ENCODE assay signal across 8 cellular contexts in genomic region chr6:27126046-27126814, GRCh38.
DNase-seq lines count a peak whose midpoint lies in the region; ATAC-seq and TF ChIP-seq lines count a peak whose summit lies in the region.
"Had no signal": no experiment of that assay in that cellular context is flagged by ENCODE, and none has a peak within 500 bp of the region (broad histone marks: within the 10 kb centered on the region; RNA-seq: fewer than 3 reads in every experiment).

No MANE protein-coding gene starts in this region.

- peak overlapping the region; percentile 71 for H2AFZ ChIP-seq in DND-41 (ENCODE audit: low read depth, low read length)

- H3K36me3 ChIP-seq in DND-41 (ENCODE audit: insufficient read depth, low read length) (no peaks in the 10 kb centered on the region), skeletal muscle satellite cell (ENCODE audit: insufficient read depth, low read length) (no peaks in the 10 kb centered on the region), gastrocnemius medialis (peaks cover 0 to 3% of the 10 kb centered on the region in 2 donors)
- no peaks in the 10 kb centered on the region for H3K36me3 ChIP-seq in effector memory CD4-positive, alpha-beta T cell (ENCODE audit: control insufficient read depth, insufficient read depth, low read length)

- H3K27me3 Mint-ChIP-seq in WTC11 (ENCODE audit: low read depth): no peaks in the 10 kb centered on the region

- peak overlapping the region; percentile 83 for H3K9ac ChIP-seq in DND-41 (ENCODE audit: low read depth, low read length)
- peak overlapping the region; percentile 79 for H3K9ac ChIP-seq in skeletal muscle satellite cell (ENCODE audit: low read depth, low read length)

- intact Hi-C loops in gastrocnemius medialis (cut with DNase I; ENCODE audit: low total_unique reads): loop anchor here (2.0 kb wide), 2 partner anchors 627 to 769 kb away; no protein-coding TSS in a partner anchor

- CTCF ChIA-PET in WTC11 (lab: Charles Lee): interaction anchor here (0.8 to 1.6 kb wide), 19 partner anchors 9 to 669 kb away, joined by 3 to 11 read pairs (median 4); partner anchors contain the start of gene ZNF184

- H3K9me3 Mint-ChIP-seq in WTC11: no peaks in the 10 kb centered on the region

- peak overlapping the region in 1 of 2 experiments; percentile 44; a peak in 1 of 4 replicates for H3K4me3 ChIP-seq in DND-41 (ENCODE audit: low read depth in 1 of 2, low read length in 2 of 2)
- peak overlapping the region; percentile 40 for H3K4me3 ChIP-seq in effector memory CD4-positive, alpha-beta T cell (ENCODE audit: insufficient read depth, low read depth, low read length, poor library complexity, severe bottlenecking)
- peak overlapping the region; percentile 54 for H3K4me3 ChIP-seq in skeletal muscle satellite cell (ENCODE audit: low read length)
- H3K4me3 ChIP-seq in gastrocnemius medialis: peak overlapping the region in 2 of 4 donors; percentile 43 to 44
- H3K4me3 ChIP-seq: mucosa of descending colon had no signal

- peaks cover 8% of the 10 kb centered on the region for H3K36me3 Mint-ChIP-seq in WTC11

- H3K4me2 ChIP-seq in DND-41 (ENCODE audit: insufficient read depth, low read length): peak overlapping the region; percentile 59
- H3K4me2 ChIP-seq in skeletal muscle satellite cell (ENCODE audit: low read length): peak overlapping the region; percentile 83

- TF ChIP-seq CTCF in DND-41 (IDR thresholded peaks at IDR 0.05; ENCODE audit: borderline replicate concordance, extremely low read depth, low read length, poor library complexity, severe bottlenecking) (no peak), gastrocnemius medialis (IDR thresholded peaks at IDR 0.05 in 4 of 5, conservative IDR thresholded peaks at IDR 0.05 in 1 of 5) (no peak), WTC11 (IDR thresholded peaks at IDR 0.05) (no peak)

- H3K79me2 ChIP-seq in DND-41 (ENCODE audit: insufficient read depth, low read length): peaks cover 25% of the 10 kb centered on the region

- no peak overlapping the region for H3K4me3 Mint-ChIP-seq in WTC11

- no peak overlapping the region for H3K27ac Mint-ChIP-seq in WTC11

- H3K4me1 ChIP-seq in DND-41 (ENCODE audit: insufficient read depth, low read length): peaks cover 58% of the 10 kb centered on the region
- peaks cover 10% of the 10 kb centered on the region for H3K4me1 ChIP-seq in effector memory CD4-positive, alpha-beta T cell (ENCODE audit: control insufficient read depth, insufficient read depth, low read length, poor library complexity, severe bottlenecking)
- H3K4me1 ChIP-seq in skeletal muscle satellite cell (ENCODE audit: control insufficient read depth, insufficient read depth, low read length): peaks cover 15% of the 10 kb centered on the region
- peaks cover 0 to 4% of the 10 kb centered on the region in 2 donors for H3K4me1 ChIP-seq in gastrocnemius medialis

- H3K9me3 ChIP-seq in DND-41 (ENCODE audit: insufficient read depth, low read length, severe bottlenecking) (no peaks in the 10 kb centered on the region), skeletal muscle satellite cell (replicated peaks; ENCODE audit: low read length) (no peaks in the 10 kb centered on the region), gastrocnemius medialis (no peaks in the 10 kb centered on the region)
- no peaks in the 10 kb centered on the region for H3K9me3 ChIP-seq in effector memory CD4-positive, alpha-beta T cell (ENCODE audit: control insufficient read depth, low read length)
- H3K9me3 ChIP-seq: mucosa of descending colon had no signal

- DNase-seq in DND-41 (no peak), NAMALWA (ENCODE audit: low spot score) (peak; percentile 28), gastrocnemius medialis (no peak), WTC11 (ENCODE audit: low spot score) (no peak)
- DNase-seq in effector memory CD4-positive, alpha-beta T cell: no peak

- H3K27ac ChIP-seq in DND-41 (ENCODE audit: low read length) (peak overlapping the region; percentile 97), gastrocnemius medialis (peak overlapping the region in 1 of 4 donors; percentile 18)
- H3K27ac ChIP-seq in effector memory CD4-positive, alpha-beta T cell (ENCODE audit: insufficient read depth, low read length, poor library complexity, severe bottlenecking): peak overlapping the region; percentile 27

- TF ChIP-seq POLR2A in gastrocnemius medialis (IDR thresholded peaks at IDR 0.05): no peak

- no peaks in the 10 kb centered on the region for H4K20me1 ChIP-seq in DND-41 (ENCODE audit: insufficient read depth, low read length)

- in situ Hi-C loops in gastrocnemius medialis (cut with MboI; ENCODE audit: low sequenced_read_pairs in 4 of 4): loop anchor here in 3 of 4 donors (25.0 kb wide), 4 partner anchors 839 to 1089 kb away; a partner anchor contains a TSS

- POLR2A ChIA-PET in WTC11 (lab: Charles Lee): interaction anchor here (0.8 to 2.0 kb wide), 5 partner anchors 13 to 684 kb away, joined by 3 to 12 read pairs (median 6); a partner anchor contains a TSS

- ATAC-seq in DND-41 (ENCODE audit: insufficient read depth, low read depth) (no peak), gastrocnemius medialis (no peak), GM18873 (IDR thresholded peaks at IDR 0.05; ENCODE audit: low FRiP score, unreplicated experiment) (no peak), WTC11 (no peak)

- H3K4me1 Mint-ChIP-seq in WTC11: peaks cover 39% of the 10 kb centered on the region

- H3K27me3 ChIP-seq in DND-41 (ENCODE audit: insufficient read depth, low read length, poor library complexity) (no peaks in the 10 kb centered on the region), skeletal muscle satellite cell (ENCODE audit: control insufficient read depth, insufficient read depth, low read length) (no peaks in the 10 kb centered on the region), gastrocnemius medialis (no peaks in the 10 kb centered on the region)
- no peaks in the 10 kb centered on the region for H3K27me3 ChIP-seq in effector memory CD4-positive, alpha-beta T cell (replicated peaks; ENCODE audit: control insufficient read depth, insufficient read depth, low read length, poor library complexity, severe bottlenecking)

TF ChIP-seq in WTC11, 78 proteins besides CTCF, POLR2A, EP300 and RAD21:
- TF ChIP-seq NFYB (CRISPR knock-in tag; conservative IDR thresholded peaks at IDR 0.05; ENCODE audit: low read depth) (no peak), ERG (CRISPR knock-in tag; IDR thresholded peaks at IDR 0.05) (no peak), ELF4 (CRISPR knock-in tag; IDR thresholded peaks at IDR 0.05; ENCODE audit: low read depth) (no peak), ZNF532 (CRISPR knock-in tag; IDR thresholded peaks at IDR 0.05; ENCODE audit: borderline replicate concordance) (no peak), ZNF219 (CRISPR knock-in tag; IDR thresholded peaks at IDR 0.05; ENCODE audit: borderline replicate concordance) (no peak)
